ENCODE assay signal across 1 cellular context in the genomic region with DNA sequence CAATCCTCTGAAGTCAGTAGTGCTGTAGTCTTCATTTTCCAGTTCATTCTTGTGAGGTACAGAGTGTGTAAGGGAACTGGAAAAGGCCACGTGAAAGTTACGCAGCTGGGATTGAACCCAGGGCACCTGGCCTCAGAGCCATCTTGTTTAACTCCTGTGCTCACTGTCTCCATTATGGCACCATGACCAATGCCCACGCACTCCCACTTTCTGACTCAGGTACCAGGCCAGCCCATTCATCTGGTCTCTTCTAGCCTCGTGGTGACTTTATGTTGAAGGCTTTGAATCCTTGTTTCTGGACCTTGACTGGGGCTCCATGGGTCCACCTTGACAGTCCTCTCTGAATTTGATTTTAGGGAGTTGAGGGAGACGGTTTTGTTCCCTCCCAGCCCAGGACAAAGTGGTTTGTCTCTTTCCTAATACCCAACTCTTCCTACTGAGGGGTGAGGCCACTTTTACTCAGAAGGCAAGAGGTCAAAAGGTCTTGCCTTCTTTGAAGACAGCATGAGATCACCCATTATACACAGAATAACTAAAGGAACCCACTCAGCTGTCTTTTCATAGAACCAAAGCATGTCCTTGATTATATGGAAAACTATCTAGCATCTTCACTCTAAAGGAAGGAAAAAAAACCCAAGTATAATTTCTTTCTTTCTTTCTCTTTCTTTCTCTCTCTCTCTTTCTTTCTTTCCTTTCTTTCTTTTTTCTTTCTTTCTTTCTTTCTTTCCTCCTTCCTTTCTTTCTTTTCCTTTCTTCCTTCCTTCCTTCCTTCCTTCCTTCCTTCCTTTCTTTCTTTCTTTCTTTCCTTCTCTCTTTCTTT.
A peak's percentile ranks its signal among the peaks of the same experiment; 100 is the strongest.
TF ChIP-seq lines count a peak whose summit lies in the region.

No MANE protein-coding gene starts in this region.

TF ChIP-seq in HEK293, 187 proteins besides CTCF, POLR2A, EP300 and RAD21 (continued from another document):
- TF ChIP-seq ZNF561 (tag by site-specific recombination; IDR thresholded peaks at IDR 0.05; ENCODE audit: borderline replicate concordance) (no peak), ZNF214 (tag by site-specific recombination; IDR thresholded peaks at IDR 0.05; ENCODE audit: borderline replicate concordance) (no peak), ZNF114 (tag by site-specific recombination; IDR thresholded peaks at IDR 0.05) (no peak), ZNF433 (tag by site-specific recombination; IDR thresholded peaks at IDR 0.05; ENCODE audit: low read depth) (no peak), ZNF366 (tag by site-specific recombination; conservative IDR thresholded peaks at IDR 0.05) (peak; percentile 98), EGR2 (tag by site-specific recombination; IDR thresholded peaks at IDR 0.05; ENCODE audit: low read depth) (no peak), ZNF24 (tag by site-specific recombination; IDR thresholded peaks at IDR 0.05) (no peak)
- TF ChIP-seq, protein P1, sequence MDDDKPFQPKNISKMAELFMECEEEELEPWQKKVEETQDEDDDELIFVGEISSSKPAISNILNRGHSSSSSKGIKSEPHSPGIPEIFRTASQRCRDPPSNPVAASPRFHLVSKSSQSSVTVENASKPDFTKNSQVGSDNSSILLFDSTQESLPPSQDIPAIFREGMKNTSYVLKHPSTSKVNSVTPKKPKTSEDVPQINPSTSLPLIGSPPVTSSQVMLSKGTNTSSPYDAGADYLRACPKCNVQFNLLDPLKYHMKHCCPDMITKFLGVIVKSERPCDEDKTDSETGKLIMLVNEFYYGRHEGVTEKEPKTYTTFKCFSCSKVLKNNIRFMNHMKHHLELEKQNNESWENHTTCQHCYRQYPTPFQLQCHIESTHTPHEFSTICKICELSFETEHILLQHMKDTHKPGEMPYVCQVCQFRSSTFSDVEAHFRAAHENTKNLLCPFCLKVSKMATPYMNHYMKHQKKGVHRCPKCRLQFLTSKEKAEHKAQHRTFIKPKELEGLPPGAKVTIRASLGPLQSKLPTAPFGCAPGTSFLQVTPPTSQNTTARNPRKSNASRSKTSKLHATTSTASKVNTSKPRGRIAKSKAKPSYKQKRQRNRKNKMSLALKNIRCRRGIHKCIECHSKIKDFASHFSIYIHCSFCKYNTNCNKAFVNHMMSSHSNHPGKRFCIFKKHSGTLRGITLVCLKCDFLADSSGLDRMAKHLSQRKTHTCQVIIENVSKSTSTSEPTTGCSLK (tag by site-specific recombination; IDR thresholded peaks at IDR 0.05): no peak
- TF ChIP-seq, protein P2, sequence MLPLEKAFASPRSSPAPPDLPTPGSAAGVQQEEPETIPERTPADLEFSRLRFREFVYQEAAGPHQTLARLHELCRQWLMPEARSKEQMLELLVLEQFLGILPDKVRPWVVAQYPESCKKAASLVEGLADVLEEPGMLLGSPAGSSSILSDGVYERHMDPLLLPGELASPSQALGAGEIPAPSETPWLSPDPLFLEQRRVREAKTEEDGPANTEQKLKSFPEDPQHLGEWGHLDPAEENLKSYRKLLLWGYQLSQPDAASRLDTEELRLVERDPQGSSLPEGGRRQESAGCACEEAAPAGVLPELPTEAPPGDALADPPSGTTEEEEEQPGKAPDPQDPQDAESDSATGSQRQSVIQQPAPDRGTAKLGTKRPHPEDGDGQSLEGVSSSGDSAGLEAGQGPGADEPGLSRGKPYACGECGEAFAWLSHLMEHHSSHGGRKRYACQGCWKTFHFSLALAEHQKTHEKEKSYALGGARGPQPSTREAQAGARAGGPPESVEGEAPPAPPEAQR (tag by site-specific recombination; IDR thresholded peaks at IDR 0.05): no peak
- TF ChIP-seq, protein P3, sequence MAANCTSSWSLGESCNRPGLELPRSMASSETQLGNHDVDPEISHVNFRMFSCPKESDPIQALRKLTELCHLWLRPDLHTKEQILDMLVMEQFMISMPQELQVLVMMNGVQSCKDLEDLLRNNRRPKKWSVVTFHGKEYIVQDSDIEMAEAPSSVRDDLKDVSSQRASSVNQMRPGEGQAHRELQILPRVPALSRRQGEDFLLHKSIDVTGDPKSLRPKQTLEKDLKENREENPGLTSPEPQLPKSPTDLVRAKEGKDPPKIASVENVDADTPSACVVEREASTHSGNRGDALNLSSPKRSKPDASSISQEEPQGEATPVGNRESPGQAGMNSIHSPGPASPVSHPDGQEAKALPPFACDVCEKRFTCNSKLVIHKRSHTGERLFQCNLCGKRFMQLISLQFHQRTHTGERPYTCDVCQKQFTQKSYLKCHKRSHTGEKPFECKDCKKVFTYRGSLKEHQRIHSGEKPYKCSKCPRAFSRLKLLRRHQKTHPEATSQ (tag by site-specific recombination; IDR thresholded peaks at IDR 0.05): no peak
- TF ChIP-seq, protein P4, sequence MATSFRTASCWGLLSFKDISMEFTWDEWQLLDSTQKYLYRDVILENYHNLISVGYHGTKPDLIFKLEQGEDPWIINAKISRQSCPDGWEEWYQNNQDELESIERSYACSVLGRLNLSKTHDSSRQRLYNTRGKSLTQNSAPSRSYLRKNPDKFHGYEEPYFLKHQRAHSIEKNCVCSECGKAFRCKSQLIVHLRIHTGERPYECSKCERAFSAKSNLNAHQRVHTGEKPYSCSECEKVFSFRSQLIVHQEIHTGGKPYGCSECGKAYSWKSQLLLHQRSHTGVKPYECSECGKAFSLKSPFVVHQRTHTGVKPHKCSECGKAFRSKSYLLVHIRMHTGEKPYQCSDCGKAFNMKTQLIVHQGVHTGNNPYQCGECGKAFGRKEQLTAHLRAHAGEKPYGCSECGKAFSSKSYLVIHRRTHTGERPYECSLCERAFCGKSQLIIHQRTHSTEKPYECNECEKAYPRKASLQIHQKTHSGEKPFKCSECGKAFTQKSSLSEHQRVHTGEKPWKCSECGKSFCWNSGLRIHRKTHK (tag by site-specific recombination; IDR thresholded peaks at IDR 0.05): peak; percentile 18; the same call in 1 of the 2 replicates
TF ChIP-seq in HEK293: peak in this region for 5.
